ENCODE assay signal across 1 cellular context in the genomic region with DNA sequence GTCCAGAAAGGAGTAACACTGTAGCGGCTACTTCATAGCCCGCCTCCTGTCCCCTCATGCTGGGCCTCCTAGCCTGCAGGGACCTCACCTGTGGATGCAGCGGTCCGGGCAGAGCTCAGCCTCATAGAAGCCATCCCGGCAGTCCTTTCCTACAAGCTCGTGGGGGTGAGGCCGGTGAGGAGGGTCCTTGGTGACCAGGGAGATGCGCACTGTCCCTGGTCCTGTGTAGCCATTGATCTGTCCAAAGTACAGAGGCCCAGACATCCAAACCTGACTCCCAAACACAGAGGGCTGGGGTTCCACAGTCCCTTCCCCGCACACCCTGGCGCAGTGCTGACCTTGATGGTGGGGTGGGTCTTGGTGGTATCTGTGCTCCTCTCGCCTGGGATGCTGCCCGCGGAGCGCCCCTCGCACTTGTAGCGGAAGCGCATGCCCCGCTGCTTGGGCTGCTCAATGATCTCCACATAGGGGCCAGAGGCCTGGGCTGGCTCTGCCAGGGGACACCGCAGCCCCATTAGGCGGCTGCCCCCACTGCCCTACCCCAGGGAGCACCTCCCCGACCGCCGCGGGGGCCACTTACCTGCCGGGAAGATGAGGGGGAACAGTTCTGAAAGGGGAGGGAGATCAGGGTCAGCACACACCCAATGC.
TF ChIP-seq lines count a peak whose summit lies in the region.

No MANE protein-coding gene starts in this region.

TF ChIP-seq in HepG2, 621 proteins besides CTCF, POLR2A, EP300 and RAD21 (continued from another document and continues in another):
- TF ChIP-seq, protein P1, sequence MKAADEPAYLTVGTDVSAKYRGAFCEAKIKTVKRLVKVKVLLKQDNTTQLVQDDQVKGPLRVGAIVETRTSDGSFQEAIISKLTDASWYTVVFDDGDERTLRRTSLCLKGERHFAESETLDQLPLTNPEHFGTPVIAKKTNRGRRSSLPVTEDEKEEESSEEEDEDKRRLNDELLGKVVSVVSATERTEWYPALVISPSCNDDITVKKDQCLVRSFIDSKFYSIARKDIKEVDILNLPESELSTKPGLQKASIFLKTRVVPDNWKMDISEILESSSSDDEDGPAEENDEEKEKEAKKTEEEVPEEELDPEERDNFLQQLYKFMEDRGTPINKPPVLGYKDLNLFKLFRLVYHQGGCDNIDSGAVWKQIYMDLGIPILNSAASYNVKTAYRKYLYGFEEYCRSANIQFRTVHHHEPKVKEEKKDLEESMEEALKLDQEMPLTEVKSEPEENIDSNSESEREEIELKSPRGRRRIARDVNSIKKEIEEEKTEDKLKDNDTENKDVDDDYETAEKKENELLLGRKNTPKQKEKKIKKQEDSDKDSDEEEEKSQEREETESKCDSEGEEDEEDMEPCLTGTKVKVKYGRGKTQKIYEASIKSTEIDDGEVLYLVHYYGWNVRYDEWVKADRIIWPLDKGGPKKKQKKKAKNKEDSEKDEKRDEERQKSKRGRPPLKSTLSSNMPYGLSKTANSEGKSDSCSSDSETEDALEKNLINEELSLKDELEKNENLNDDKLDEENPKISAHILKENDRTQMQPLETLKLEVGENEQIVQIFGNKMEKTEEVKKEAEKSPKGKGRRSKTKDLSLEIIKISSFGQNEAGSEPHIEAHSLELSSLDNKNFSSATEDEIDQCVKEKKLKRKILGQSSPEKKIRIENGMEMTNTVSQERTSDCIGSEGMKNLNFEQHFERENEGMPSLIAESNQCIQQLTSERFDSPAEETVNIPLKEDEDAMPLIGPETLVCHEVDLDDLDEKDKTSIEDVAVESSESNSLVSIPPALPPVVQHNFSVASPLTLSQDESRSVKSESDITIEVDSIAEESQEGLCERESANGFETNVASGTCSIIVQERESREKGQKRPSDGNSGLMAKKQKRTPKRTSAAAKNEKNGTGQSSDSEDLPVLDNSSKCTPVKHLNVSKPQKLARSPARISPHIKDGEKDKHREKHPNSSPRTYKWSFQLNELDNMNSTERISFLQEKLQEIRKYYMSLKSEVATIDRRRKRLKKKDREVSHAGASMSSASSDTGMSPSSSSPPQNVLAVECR (CRISPR knock-in tag; IDR thresholded peaks at IDR 0.05; ENCODE audit: borderline replicate concordance), result peak; percentile 39; the same call in 1 of the 2 replicates
- TF ChIP-seq ZNF670 (CRISPR knock-in tag; IDR thresholded peaks at IDR 0.05; ENCODE audit: borderline replicate concordance) (0 out of 2 replicates have a peak, but pooled peaks have one; percentile 17), NAIF1 (CRISPR knock-in tag; IDR thresholded peaks at IDR 0.05; ENCODE audit: borderline replicate concordance) (0 out of 2 replicates have a peak, but pooled peaks have one; percentile 38), KDM6A (CRISPR knock-in tag; IDR thresholded peaks at IDR 0.05; ENCODE audit: low read depth) (0 out of 2 replicates have a peak, but pooled peaks have one; percentile 27), NRL (CRISPR knock-in tag; IDR thresholded peaks at IDR 0.05; ENCODE audit: borderline replicate concordance) (peak; percentile 74), RBFOX2 (IDR thresholded peaks at IDR 0.05; ENCODE audit: low read depth, low read length) (peak; percentile 22; the same call in 1 of the 2 replicates), ZNF296 (CRISPR knock-in tag; conservative IDR thresholded peaks at IDR 0.05) (0 out of 2 replicates have a peak, but pooled peaks have one; percentile 34), ZSCAN30 (CRISPR knock-in tag; IDR thresholded peaks at IDR 0.05) (no peak), HOXA9 (CRISPR knock-in tag; IDR thresholded peaks at IDR 0.05; ENCODE audit: borderline replicate concordance) (0 out of 2 replicates have a peak, but pooled peaks have one; percentile 63), GABPB1 (CRISPR knock-in tag; IDR thresholded peaks at IDR 0.05) (peak; percentile 36; the same call in 1 of the 2 replicates), RFX3 (CRISPR knock-in tag; IDR thresholded peaks at IDR 0.05) (no peak), JUN (CRISPR knock-in tag; IDR thresholded peaks at IDR 0.05) (no peak), ZNF274 (CRISPR knock-in tag; IDR thresholded peaks at IDR 0.05) (0 out of 2 replicates have a peak, but pooled peaks have one; percentile 40), ZNF891 (CRISPR knock-in tag; IDR thresholded peaks at IDR 0.05) (peak; percentile 69), MEF2D (CRISPR knock-in tag; IDR thresholded peaks at IDR 0.05) (peak; percentile 44), SP1 (IDR thresholded peaks at IDR 0.05) (no peak), SP1 (CRISPR knock-in tag; IDR thresholded peaks at IDR 0.05) (no peak), ZNF749 (CRISPR knock-in tag; IDR thresholded peaks at IDR 0.05; ENCODE audit: borderline replicate concordance) (no peak), HIVEP1 (CRISPR knock-in tag; IDR thresholded peaks at IDR 0.05) (0 out of 2 replicates have a peak, but pooled peaks have one; percentile 28), ZNF598 (CRISPR knock-in tag; IDR thresholded peaks at IDR 0.05; ENCODE audit: borderline replicate concordance) (peak; percentile 50; the same call in 1 of the 2 replicates), ATRX (CRISPR knock-in tag; IDR thresholded peaks at IDR 0.05; ENCODE audit: borderline replicate concordance) (no peak), SALL1 (CRISPR knock-in tag; IDR thresholded peaks at IDR 0.05) (0 out of 2 replicates have a peak, but pooled peaks have one; percentile 18), KDM5B (CRISPR knock-in tag; IDR thresholded peaks at IDR 0.05; ENCODE audit: borderline replicate concordance) (0 out of 2 replicates have a peak, but pooled peaks have one; percentile 24), ZNF776 (CRISPR knock-in tag; IDR thresholded peaks at IDR 0.05) (peak; percentile 74; the same call in 1 of the 2 replicates), ASH2L (IDR thresholded peaks at IDR 0.05; ENCODE audit: insufficient read length, low read depth, low read length) (peak; percentile 1), PHF8 (CRISPR knock-in tag; IDR thresholded peaks at IDR 0.05) (peak; percentile 39; the same call in 1 of the 2 replicates), NFIC (IDR thresholded peaks at IDR 0.05; ENCODE audit: low read length) (no peak), MED1 (CRISPR knock-in tag; IDR thresholded peaks at IDR 0.05) (0 out of 2 replicates have a peak, but pooled peaks have one; percentile 21), ZNF772 (CRISPR knock-in tag; IDR thresholded peaks at IDR 0.05) (0 out of 2 replicates have a peak, but pooled peaks have one; percentile 28), SNAI1 (CRISPR knock-in tag; IDR thresholded peaks at IDR 0.05; ENCODE audit: borderline replicate concordance) (0 out of 2 replicates have a peak, but pooled peaks have one; percentile 28), HNF4A (CRISPR knock-in tag; IDR thresholded peaks at IDR 0.05) (peak; percentile 77), PHF21A (CRISPR knock-in tag; IDR thresholded peaks at IDR 0.05) (peak; percentile 47; the same call in 1 of the 2 replicates)
- TF ChIP-seq, protein P2, sequence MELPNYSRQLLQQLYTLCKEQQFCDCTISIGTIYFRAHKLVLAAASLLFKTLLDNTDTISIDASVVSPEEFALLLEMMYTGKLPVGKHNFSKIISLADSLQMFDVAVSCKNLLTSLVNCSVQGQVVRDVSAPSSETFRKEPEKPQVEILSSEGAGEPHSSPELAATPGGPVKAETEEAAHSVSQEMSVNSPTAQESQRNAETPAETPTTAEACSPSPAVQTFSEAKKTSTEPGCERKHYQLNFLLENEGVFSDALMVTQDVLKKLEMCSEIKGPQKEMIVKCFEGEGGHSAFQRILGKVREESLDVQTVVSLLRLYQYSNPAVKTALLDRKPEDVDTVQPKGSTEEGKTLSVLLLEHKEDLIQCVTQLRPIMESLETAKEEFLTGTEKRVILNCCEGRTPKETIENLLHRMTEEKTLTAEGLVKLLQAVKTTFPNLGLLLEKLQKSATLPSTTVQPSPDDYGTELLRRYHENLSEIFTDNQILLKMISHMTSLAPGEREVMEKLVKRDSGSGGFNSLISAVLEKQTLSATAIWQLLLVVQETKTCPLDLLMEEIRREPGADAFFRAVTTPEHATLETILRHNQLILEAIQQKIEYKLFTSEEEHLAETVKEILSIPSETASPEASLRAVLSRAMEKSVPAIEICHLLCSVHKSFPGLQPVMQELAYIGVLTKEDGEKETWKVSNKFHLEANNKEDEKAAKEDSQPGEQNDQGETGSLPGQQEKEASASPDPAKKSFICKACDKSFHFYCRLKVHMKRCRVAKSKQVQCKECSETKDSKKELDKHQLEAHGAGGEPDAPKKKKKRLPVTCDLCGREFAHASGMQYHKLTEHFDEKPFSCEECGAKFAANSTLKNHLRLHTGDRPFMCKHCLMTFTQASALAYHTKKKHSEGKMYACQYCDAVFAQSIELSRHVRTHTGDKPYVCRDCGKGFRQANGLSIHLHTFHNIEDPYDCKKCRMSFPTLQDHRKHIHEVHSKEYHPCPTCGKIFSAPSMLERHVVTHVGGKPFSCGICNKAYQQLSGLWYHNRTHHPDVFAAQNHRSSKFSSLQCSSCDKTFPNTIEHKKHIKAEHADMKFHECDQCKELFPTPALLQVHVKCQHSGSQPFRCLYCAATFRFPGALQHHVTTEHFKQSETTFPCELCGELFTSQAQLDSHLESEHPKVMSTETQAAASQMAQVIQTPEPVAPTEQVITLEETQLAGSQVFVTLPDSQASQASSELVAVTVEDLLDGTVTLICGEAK (IDR thresholded peaks at IDR 0.05), result no peak
- TF ChIP-seq, protein P2 (CRISPR knock-in tag; IDR thresholded peaks at IDR 0.05), result 0 out of 2 replicates have a peak, but pooled peaks have one; percentile 20
- TF ChIP-seq, protein P3, sequence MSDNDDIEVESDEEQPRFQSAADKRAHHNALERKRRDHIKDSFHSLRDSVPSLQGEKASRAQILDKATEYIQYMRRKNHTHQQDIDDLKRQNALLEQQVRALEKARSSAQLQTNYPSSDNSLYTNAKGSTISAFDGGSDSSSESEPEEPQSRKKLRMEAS (IDR thresholded peaks at IDR 0.05), result peak; percentile 4; the same call in 1 of the 2 replicates
- TF ChIP-seq, protein P4, sequence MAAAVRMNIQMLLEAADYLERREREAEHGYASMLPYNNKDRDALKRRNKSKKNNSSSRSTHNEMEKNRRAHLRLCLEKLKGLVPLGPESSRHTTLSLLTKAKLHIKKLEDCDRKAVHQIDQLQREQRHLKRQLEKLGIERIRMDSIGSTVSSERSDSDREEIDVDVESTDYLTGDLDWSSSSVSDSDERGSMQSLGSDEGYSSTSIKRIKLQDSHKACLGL (CRISPR knock-in tag; IDR thresholded peaks at IDR 0.05), result 0 out of 2 replicates have a peak, but pooled peaks have one; percentile 43
- TF ChIP-seq, protein P5, sequence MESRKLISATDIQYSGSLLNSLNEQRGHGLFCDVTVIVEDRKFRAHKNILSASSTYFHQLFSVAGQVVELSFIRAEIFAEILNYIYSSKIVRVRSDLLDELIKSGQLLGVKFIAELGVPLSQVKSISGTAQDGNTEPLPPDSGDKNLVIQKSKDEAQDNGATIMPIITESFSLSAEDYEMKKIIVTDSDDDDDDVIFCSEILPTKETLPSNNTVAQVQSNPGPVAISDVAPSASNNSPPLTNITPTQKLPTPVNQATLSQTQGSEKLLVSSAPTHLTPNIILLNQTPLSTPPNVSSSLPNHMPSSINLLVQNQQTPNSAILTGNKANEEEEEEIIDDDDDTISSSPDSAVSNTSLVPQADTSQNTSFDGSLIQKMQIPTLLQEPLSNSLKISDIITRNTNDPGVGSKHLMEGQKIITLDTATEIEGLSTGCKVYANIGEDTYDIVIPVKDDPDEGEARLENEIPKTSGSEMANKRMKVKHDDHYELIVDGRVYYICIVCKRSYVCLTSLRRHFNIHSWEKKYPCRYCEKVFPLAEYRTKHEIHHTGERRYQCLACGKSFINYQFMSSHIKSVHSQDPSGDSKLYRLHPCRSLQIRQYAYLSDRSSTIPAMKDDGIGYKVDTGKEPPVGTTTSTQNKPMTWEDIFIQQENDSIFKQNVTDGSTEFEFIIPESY (CRISPR knock-in tag; IDR thresholded peaks at IDR 0.05), result peak; percentile 82
- TF ChIP-seq, protein P6, sequence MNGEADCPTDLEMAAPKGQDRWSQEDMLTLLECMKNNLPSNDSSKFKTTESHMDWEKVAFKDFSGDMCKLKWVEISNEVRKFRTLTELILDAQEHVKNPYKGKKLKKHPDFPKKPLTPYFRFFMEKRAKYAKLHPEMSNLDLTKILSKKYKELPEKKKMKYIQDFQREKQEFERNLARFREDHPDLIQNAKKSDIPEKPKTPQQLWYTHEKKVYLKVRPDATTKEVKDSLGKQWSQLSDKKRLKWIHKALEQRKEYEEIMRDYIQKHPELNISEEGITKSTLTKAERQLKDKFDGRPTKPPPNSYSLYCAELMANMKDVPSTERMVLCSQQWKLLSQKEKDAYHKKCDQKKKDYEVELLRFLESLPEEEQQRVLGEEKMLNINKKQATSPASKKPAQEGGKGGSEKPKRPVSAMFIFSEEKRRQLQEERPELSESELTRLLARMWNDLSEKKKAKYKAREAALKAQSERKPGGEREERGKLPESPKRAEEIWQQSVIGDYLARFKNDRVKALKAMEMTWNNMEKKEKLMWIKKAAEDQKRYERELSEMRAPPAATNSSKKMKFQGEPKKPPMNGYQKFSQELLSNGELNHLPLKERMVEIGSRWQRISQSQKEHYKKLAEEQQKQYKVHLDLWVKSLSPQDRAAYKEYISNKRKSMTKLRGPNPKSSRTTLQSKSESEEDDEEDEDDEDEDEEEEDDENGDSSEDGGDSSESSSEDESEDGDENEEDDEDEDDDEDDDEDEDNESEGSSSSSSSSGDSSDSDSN (CRISPR knock-in tag; IDR thresholded peaks at IDR 0.05), result peak; percentile 21; the same call in 1 of the 2 replicates
